25 cellular contexts compared by ENCODE assay signal in the genomic region with DNA sequence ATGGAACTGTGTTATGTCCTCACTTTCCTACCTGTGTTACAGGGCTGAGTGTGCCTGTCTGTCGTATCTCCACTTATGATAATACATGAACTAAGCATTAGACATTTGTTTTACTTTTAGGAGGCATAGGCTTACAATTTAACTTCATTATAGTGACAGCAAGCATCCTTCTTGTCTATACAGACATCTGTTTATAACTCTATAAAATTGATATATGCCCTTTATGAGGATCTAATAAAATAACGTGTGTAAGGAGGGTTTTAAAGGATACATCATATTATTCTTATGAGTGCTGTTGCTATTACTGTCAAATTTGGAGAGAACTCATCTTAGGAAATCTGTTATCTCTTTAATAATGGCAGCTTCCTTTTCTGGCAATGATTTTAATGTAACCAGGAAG. TPM values are rescaled to one million over a fixed set of nuclear protein-coding genes. Genes with fewer than 3 reads are reported as not detected.
DNase-seq lines count a peak whose midpoint lies in the region; ATAC-seq, FAIRE-seq and TF ChIP-seq lines count a peak whose summit lies in the region.
"Had no signal": no experiment of that assay in that cellular context is flagged by ENCODE, and none has a peak within 500 bp of the region (broad histone marks: within the 10 kb centered on the region; RNA-seq: fewer than 3 reads in every experiment).

No MANE protein-coding gene starts in this region.

- H3K4me3 ChIP-seq in SK-N-SH (ENCODE audit: low read depth in 2 of 2, low read length in 1 of 2): no peak overlapping the region
- H3K4me3 ChIP-seq in hepatocyte: no peak overlapping the region
- H3K4me3 ChIP-seq: A549; BLaER1 treated with 17β-estradiol and CSF1 and Interleukin-3, amounts not matched to agents 10 nM and 100 nM; GM12878; GM23338 had no signal

- TF ChIP-seq EP300 in SK-N-SH (IDR thresholded peaks at IDR 0.05; ENCODE audit: borderline replicate concordance in 1 of 2, low read depth in 1 of 2, low read length in 1 of 2): no peak

- CTCF ChIA-PET in SK-N-SH (lab: Yijun Ruan, JAX): interaction anchor here (1.0 to 3.3 kb wide), 2 partner anchors 13 to 43 kb away, joined by 3 to 10 read pairs; no protein-coding TSS in a partner anchor

- H3K9me3 ChIP-seq in SK-N-SH (no peaks in the 10 kb centered on the region), hepatocyte (ENCODE audit: low read depth) (no peaks in the 10 kb centered on the region)
- H3K9me3 ChIP-seq: A549; BE2C; BLaER1 treated with 17β-estradiol and CSF1 and Interleukin-3, amounts not matched to agents 10 nM and 100 nM had no signal

- no peaks in the 10 kb centered on the region for H3K79me2 ChIP-seq in SK-N-SH (ENCODE audit: insufficient read depth)
- no peaks in the 10 kb centered on the region for H3K79me2 ChIP-seq in hepatocyte

- no peaks in the 10 kb centered on the region for H4K20me1 ChIP-seq in SK-N-SH (ENCODE audit: insufficient read depth)
- no peaks in the 10 kb centered on the region for H4K20me1 ChIP-seq in hepatocyte (ENCODE audit: insufficient read depth, poor library complexity, severe bottlenecking)
- H4K20me1 ChIP-seq: BLaER1 treated with 17β-estradiol and CSF1 and Interleukin-3, amounts not matched to agents 10 nM and 100 nM had no signal

- no peak for ATAC-seq in SK-N-SH treated with all-trans-retinoic acid at 6 μM for 48 hours
- peak; percentile 26 for ATAC-seq in left colon
- ATAC-seq in GM19395 (IDR thresholded peaks at IDR 0.05; ENCODE audit: unreplicated experiment): no peak
- ATAC-seq: A549, GM12878, GM23338, HCT116 had no signal

- intact Hi-C loops in left colon (cut with DNase I, micrococcal nuclease): no loop called here

- no peak overlapping the region for H3K9ac ChIP-seq in SK-N-SH
- H3K9ac ChIP-seq: BLaER1 treated with 17β-estradiol and CSF1 and Interleukin-3, amounts not matched to agents 10 nM and 100 nM had no signal

- TF ChIP-seq RAD21 in SK-N-SH (IDR thresholded peaks at IDR 0.05; ENCODE audit: low read length): no peak

- H3K9me2 ChIP-seq in SK-N-SH (no peaks in the 10 kb centered on the region), hepatocyte (replicated peaks; ENCODE audit: insufficient read depth) (no peaks in the 10 kb centered on the region)

- H3K4me2 ChIP-seq in SK-N-SH (no peak overlapping the region), hepatocyte (no peak overlapping the region)
- H3K4me2 ChIP-seq: A549; BLaER1 treated with 17β-estradiol and CSF1 and Interleukin-3, amounts not matched to agents 10 nM and 100 nM; GM23338 had no signal

- no peak overlapping the region for H3K27ac ChIP-seq in SK-N-SH (ENCODE audit: low read depth in 2 of 2, low read length in 1 of 2)
- H3K27ac ChIP-seq in hepatocyte: no peak overlapping the region
- H3K27ac ChIP-seq: A549; BLaER1 treated with 17β-estradiol and CSF1 and Interleukin-3, amounts not matched to agents 10 nM and 100 nM had no signal

- H3F3A ChIP-seq in SK-N-SH (replicated peaks; ENCODE audit: insufficient read depth): no peaks in the 10 kb centered on the region

- no peak for TF ChIP-seq CTCF in SK-N-SH (IDR thresholded peaks at IDR 0.05)
- no peak for TF ChIP-seq CTCF in hepatocyte (IDR thresholded peaks at IDR 0.05; ENCODE audit: poor library complexity)

- FAIRE-seq in HTR-8/SVneo (lab: Jason Lieb, UNC): peak; percentile 28
- FAIRE-seq: D721Med, GM12878 had no signal

- WGBS in SK-N-SH (ENCODE audit: low lambda C conversion rate): 41% methylated on average over 2 of the region's 2 CpGs
- WGBS in hepatocyte (ENCODE audit: low lambda C conversion rate, missing lambda C conversion rate): 50% methylated on average over 2 of the region's 2 CpGs

- POLR2A ChIA-PET in SK-N-SH (lab: Yijun Ruan, JAX): no interaction called here

- H3K36me3 ChIP-seq in SK-N-SH (replicated peaks in 1 of 2; ENCODE audit: control insufficient read depth in 1 of 2, insufficient read depth in 2 of 2, low read length in 1 of 2): no peaks in the 10 kb centered on the region
- no peaks in the 10 kb centered on the region for H3K36me3 ChIP-seq in hepatocyte (replicated peaks; ENCODE audit: insufficient read depth, low read depth)
- H3K36me3 ChIP-seq: BE2C; BLaER1 treated with 17β-estradiol and CSF1 and Interleukin-3, amounts not matched to agents 10 nM and 100 nM had no signal

- DNase-seq in SK-N-SH (no peak), HTR-8/SVneo (ENCODE audit: insufficient read length, low spot score) (no peak), left colon (no peak), hepatocyte (ENCODE audit: low spot score) (no peak)
- DNase-seq: 8988T; ACHN; AML-193; BE2C; CD4-positive, alpha-beta T cell; CD8-positive, alpha-beta memory T cell; DMS 273 treated with DMSO at 0.1 percent for 48 hours; DMS79; EL; GDM1; H9; HFFc6 had no signal

- H2AFZ ChIP-seq in SK-N-SH (ENCODE audit: low read depth): no peak overlapping the region
- H2AFZ ChIP-seq in hepatocyte: no peak overlapping the region
- H2AFZ ChIP-seq: GM23338 had no signal

- H3K4me1 ChIP-seq in SK-N-SH (ENCODE audit: control insufficient read depth in 1 of 2, insufficient read depth in 2 of 2, low read depth in 1 of 2, low read length in 1 of 2) (no peaks in the 10 kb centered on the region), hepatocyte (ENCODE audit: insufficient read depth) (no peaks in the 10 kb centered on the region)
- H3K4me1 ChIP-seq: BE2C; BLaER1 treated with 17β-estradiol and CSF1 and Interleukin-3, amounts not matched to agents 10 nM and 100 nM had no signal

- H3K27me3 ChIP-seq in SK-N-SH (ENCODE audit: insufficient read depth) (no peaks in the 10 kb centered on the region), hepatocyte (no peaks in the 10 kb centered on the region)
- H3K27me3 ChIP-seq: BE2C; BLaER1 treated with 17β-estradiol and CSF1 and Interleukin-3, amounts not matched to agents 10 nM and 100 nM had no signal

TF ChIP-seq in SK-N-SH treated with all-trans-retinoic acid at 6 μM for 48 hours, 23 proteins besides CTCF, POLR2A, EP300 and RAD21:
- TF ChIP-seq, protein P1, sequence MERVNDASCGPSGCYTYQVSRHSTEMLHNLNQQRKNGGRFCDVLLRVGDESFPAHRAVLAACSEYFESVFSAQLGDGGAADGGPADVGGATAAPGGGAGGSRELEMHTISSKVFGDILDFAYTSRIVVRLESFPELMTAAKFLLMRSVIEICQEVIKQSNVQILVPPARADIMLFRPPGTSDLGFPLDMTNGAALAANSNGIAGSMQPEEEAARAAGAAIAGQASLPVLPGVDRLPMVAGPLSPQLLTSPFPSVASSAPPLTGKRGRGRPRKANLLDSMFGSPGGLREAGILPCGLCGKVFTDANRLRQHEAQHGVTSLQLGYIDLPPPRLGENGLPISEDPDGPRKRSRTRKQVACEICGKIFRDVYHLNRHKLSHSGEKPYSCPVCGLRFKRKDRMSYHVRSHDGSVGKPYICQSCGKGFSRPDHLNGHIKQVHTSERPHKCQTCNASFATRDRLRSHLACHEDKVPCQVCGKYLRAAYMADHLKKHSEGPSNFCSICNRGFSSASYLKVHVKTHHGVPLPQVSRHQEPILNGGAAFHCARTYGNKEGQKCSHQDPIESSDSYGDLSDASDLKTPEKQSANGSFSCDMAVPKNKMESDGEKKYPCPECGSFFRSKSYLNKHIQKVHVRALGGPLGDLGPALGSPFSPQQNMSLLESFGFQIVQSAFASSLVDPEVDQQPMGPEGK (CRISPR knock-in tag; IDR thresholded peaks at IDR 0.05; ENCODE audit: borderline replicate concordance): no peak
- peak; percentile 88 for TF ChIP-seq ISL1 (CRISPR knock-in tag; IDR thresholded peaks at IDR 0.05)

TF ChIP-seq in SK-N-SH, 30 proteins besides CTCF, POLR2A, EP300 and RAD21 (continues in another document):
- no peak for TF ChIP-seq FOXJ3 (CRISPR knock-in tag; IDR thresholded peaks at IDR 0.05)
- no peak for TF ChIP-seq SIN3A (IDR thresholded peaks at IDR 0.05; ENCODE audit: borderline replicate concordance, low read depth, low read length)
- no peak for TF ChIP-seq CHD2 (IDR thresholded peaks at IDR 0.05; ENCODE audit: low read length, partially characterized antibody)
- TF ChIP-seq TEAD4 (IDR thresholded peaks at IDR 0.05; ENCODE audit: borderline replicate concordance, insufficient read depth): no peak
- TF ChIP-seq, protein P2, sequence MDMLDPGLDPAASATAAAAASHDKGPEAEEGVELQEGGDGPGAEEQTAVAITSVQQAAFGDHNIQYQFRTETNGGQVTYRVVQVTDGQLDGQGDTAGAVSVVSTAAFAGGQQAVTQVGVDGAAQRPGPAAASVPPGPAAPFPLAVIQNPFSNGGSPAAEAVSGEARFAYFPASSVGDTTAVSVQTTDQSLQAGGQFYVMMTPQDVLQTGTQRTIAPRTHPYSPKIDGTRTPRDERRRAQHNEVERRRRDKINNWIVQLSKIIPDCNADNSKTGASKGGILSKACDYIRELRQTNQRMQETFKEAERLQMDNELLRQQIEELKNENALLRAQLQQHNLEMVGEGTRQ (IDR thresholded peaks at IDR 0.05; ENCODE audit: borderline replicate concordance, low read depth, low read length): no peak

RNA-seq across cellular contexts. Expression of a gene that starts 21.9 kb away (rescaled TPM):
- polyA plus RNA-seq in SK-N-SH (2012; rRNA removed) (1.3 and 1.9 TPM in 2 replicates), hepatocyte (2.5 and 4.9 TPM in 2 replicates)
- 2.2 and 2.7 TPM in 2 replicates for polyA plus RNA-seq in SK-N-SH (2012; cell fraction: cytosol; rRNA removed)
- polyA plus RNA-seq in SK-N-SH (2012; cell fraction: nucleus; rRNA removed): 0.66 and 1.3 TPM in 2 replicates
- total RNA-seq in left colon (1 to 10 TPM; 2.5 to 3.0 TPM), hepatocyte (6.3 and 7.1 TPM in 2 replicates)

RNA-seq across cellular contexts. Expression of a gene that starts 22.3 kb away (rescaled TPM):
- polyA plus RNA-seq in SK-N-SH (2012; rRNA removed): 0.06 and 0.13 TPM in 2 replicates
- 0.14 and 0.26 TPM in 2 replicates for polyA plus RNA-seq in SK-N-SH (2012; cell fraction: cytosol; rRNA removed)
- polyA plus RNA-seq in SK-N-SH (2012; cell fraction: nucleus; rRNA removed): 0.02 and 0.20 TPM in 2 replicates
- 1 to 10 TPM in 1 of 2 donors, under 1 TPM in 1; 0.39 to 1.3 TPM for total RNA-seq in left colon
- 1.4 and 3.1 TPM in 2 replicates for total RNA-seq in hepatocyte
- 0.12 and 1.6 TPM in 2 replicates for polyA plus RNA-seq in hepatocyte
- total RNA-seq: CD4-positive, alpha-beta T cell; CD8-positive, alpha-beta memory T cell; GM12878; GM23338; H4; H9 had no signal
- polyA plus RNA-seq: CD8-positive, alpha-beta memory T cell had no signal
